Comparison of ENCODE assay signal across 1 cellular context in genomic region chr12:28239918-28240317, GRCh38.
TF ChIP-seq lines count a peak whose summit lies in the region.

No MANE protein-coding gene starts in this region.

TF ChIP-seq in K562, 482 proteins besides CTCF, POLR2A, EP300 and RAD21 (continued from another document):
- TF ChIP-seq NFE2 (IDR thresholded peaks at IDR 0.05; ENCODE audit: low read depth) = peak; percentile 54; the same call in 1 of the 2 replicates
- no peak for TF ChIP-seq POLR3A (IDR thresholded peaks at IDR 0.05; ENCODE audit: borderline replicate concordance, extremely low read depth, insufficient read depth, insufficient read length)
- no peak for TF ChIP-seq SREBF1 (IDR thresholded peaks at IDR 0.05; ENCODE audit: borderline replicate concordance, low read depth, low read length)
- no peak for TF ChIP-seq NR3C1 (CRISPR knock-in tag; IDR thresholded peaks at IDR 0.05)
- TF ChIP-seq ZNF778 (CRISPR knock-in tag; IDR thresholded peaks at IDR 0.05) = no peak
- no peak for TF ChIP-seq MTA2 (IDR thresholded peaks at IDR 0.05; ENCODE audit: low read depth)
- TF ChIP-seq ZNF609 (CRISPR knock-in tag; IDR thresholded peaks at IDR 0.05; ENCODE audit: borderline replicate concordance) = no peak
- TF ChIP-seq CLOCK (CRISPR knock-in tag; IDR thresholded peaks at IDR 0.05; ENCODE audit: borderline replicate concordance) = no peak
- TF ChIP-seq SRSF1 (IDR thresholded peaks at IDR 0.05; ENCODE audit: low read depth, low read length) = no peak
- TF ChIP-seq ZNF707 (CRISPR knock-in tag; conservative IDR thresholded peaks at IDR 0.05) = no peak
- TF ChIP-seq HDGF (IDR thresholded peaks at IDR 0.05) = no peak
- peak; percentile 59 for TF ChIP-seq C11orf30 (IDR thresholded peaks at IDR 0.05; ENCODE audit: low read depth)
- no peak for TF ChIP-seq ZNF431 (CRISPR knock-in tag; IDR thresholded peaks at IDR 0.05)
- TF ChIP-seq ZNF224 (CRISPR knock-in tag; IDR thresholded peaks at IDR 0.05) = no peak
- no peak for TF ChIP-seq LARP7 (IDR thresholded peaks at IDR 0.05)
- TF ChIP-seq MAFG (tag; conservative IDR thresholded peaks at IDR 0.05) = peak; percentile 45
- TF ChIP-seq ELK3 (CRISPR knock-in tag; IDR thresholded peaks at IDR 0.05) = no peak
TF ChIP-seq in K562: peak in this region for 5.
